In the genomic region with DNA sequence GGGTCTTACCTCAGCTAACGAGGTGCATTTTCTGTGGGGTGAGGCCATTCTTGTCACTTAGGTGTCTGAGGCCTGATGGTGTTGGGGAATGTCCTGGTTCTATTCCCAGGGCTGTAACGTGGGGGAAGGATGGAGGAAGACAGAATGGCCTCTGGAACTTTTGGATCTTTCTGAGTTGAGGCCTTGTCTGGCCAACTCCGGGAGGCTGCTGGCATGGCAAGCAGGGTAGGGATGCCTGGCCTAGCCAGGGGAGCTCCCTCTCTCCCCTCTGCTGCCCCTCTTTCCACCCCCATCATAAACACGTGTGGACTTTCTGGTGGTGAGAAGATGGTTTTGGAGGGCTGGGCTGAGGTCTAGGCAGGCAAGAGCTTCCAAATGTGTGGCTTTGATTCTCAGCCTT, we compare ENCODE assay signal across 19 cellular contexts. TPM values are rescaled to one million over a fixed set of nuclear protein-coding genes. Genes with fewer than 3 reads are reported as not detected.
A peak's percentile ranks its signal among the peaks of the same experiment; 100 is the strongest.
DNase-seq lines count a peak whose midpoint lies in the region; ATAC-seq and TF ChIP-seq lines count a peak whose summit lies in the region.
"Had no signal": no experiment of that assay in that cellular context is flagged by ENCODE, and none has a peak within 500 bp of the region (broad histone marks: within the 10 kb centered on the region; RNA-seq: fewer than 3 reads in every experiment).

No MANE protein-coding gene starts in this region.

- no peaks in the 10 kb centered on the region for H3K4me1 ChIP-seq in HEK293 (ENCODE audit: control insufficient read depth, insufficient read depth, low read length)
- H3K4me1 ChIP-seq in lower lobe of right lung = peaks cover 84% of the 10 kb centered on the region
- peaks cover 79 to 97% (median 87%) of the 10 kb centered on the region in 4 donors for H3K4me1 ChIP-seq in stomach

- TF ChIP-seq POLR2A in stomach (IDR thresholded peaks at IDR 0.05) = no peak

- no peaks in the 10 kb centered on the region for H3K36me3 ChIP-seq in HEK293 (ENCODE audit: control insufficient read depth in 2 of 2, insufficient read depth in 1 of 2, low read length in 2 of 2)
- H3K36me3 ChIP-seq in lower lobe of right lung = peaks cover 58% of the 10 kb centered on the region
- H3K36me3 ChIP-seq in stomach = peaks cover 16 to 68% (median 52%) of the 10 kb centered on the region in 4 donors

- POLR2A ChIA-PET in HEK293 (lab: Yijun Ruan, JAX) = no interaction called here

- H3K27me3 ChIP-seq in lower lobe of right lung (ENCODE audit: low read depth) (no peaks in the 10 kb centered on the region), stomach (no peaks in the 10 kb centered on the region)

- ATAC-seq in lower lobe of right lung = no peak
- ATAC-seq in HG02642 (IDR thresholded peaks at IDR 0.05; ENCODE audit: poor library complexity, unreplicated experiment) = no peak
- ATAC-seq in activated naive CD8-positive, alpha-beta T cell treated with anti-CD3 and anti-CD28 coated beads, Interleukin-2, amount 50 U/mL, for 24 hours = no peak
- ATAC-seq: activated T-helper 17 cell treated with anti-CD3 and anti-CD28 coated beads, Interleukin-2, amount 50 U/mL, for 72 hours; esophagus mucosa had no signal

- CTCF ChIA-PET in HEK293 (lab: Yijun Ruan, JAX) = no interaction called here

- DNase-seq in lower lobe of right lung = no peak
- no peak for DNase-seq in stomach
- no peak for DNase-seq in NCI-H510A (lab: John Stamatoyannopoulos, UW)
- DNase-seq in NCI-H2029 treated with DMSO at 0.1 percent for 48 hours (lab: John Stamatoyannopoulos, UW) = no peak
- DNase-seq in activated naive CD8-positive, alpha-beta T cell treated with anti-CD3 and anti-CD28 coated beads, Interleukin-2, amount 50 U/mL, for 24 hours = no peak
- DNase-seq: activated naive CD8-positive, alpha-beta T cell treated with anti-CD3 and anti-CD28 coated beads for 36 hours; effector CD4-positive, alpha-beta T cell; KG1; NCI-H1092 treated with DMSO at 0.1 percent for 48 hours; NCI-H2081 treated with DMSO at 0.1 percent for 48 hours; NCI-H526 treated with DMSO at 0.1 percent for 48 hours; stimulated activated CD4-positive, alpha-beta T cell treated with anti-CD3 and anti-CD28 coated beads, Interleukin-4, amount 100 ng/mL, for 4 hours; SW 1271 had no signal

- peaks cover 12% of the 10 kb centered on the region for H3K4me1 Mint-ChIP-seq in activated naive CD8-positive, alpha-beta T cell treated with anti-CD3 and anti-CD28 coated beads, Interleukin-2, amount 50 U/mL, for 24 hours

- H3K9me3 ChIP-seq in HEK293 (ENCODE audit: control insufficient read depth, insufficient read depth, low read depth, low read length) = no peaks in the 10 kb centered on the region
- no peaks in the 10 kb centered on the region for H3K9me3 ChIP-seq in lower lobe of right lung
- H3K9me3 ChIP-seq in stomach = no peaks in the 10 kb centered on the region

- no peaks in the 10 kb centered on the region for H3K27me3 Mint-ChIP-seq in activated naive CD8-positive, alpha-beta T cell treated with anti-CD3 and anti-CD28 coated beads, Interleukin-2, amount 50 U/mL, for 24 hours
- H3K27me3 Mint-ChIP-seq: activated naive CD8-positive, alpha-beta T cell treated with anti-CD3 and anti-CD28 coated beads for 36 hours; activated T-helper 17 cell treated with anti-CD3 and anti-CD28 coated beads, Interleukin-2, amount 50 U/mL, for 72 hours had no signal

- TF ChIP-seq EP300 in stomach (IDR thresholded peaks at IDR 0.05) = no peak

- no peaks in the 10 kb centered on the region for H3K36me3 Mint-ChIP-seq in activated naive CD8-positive, alpha-beta T cell treated with anti-CD3 and anti-CD28 coated beads, Interleukin-2, amount 50 U/mL, for 24 hours (ENCODE audit: low read depth)
- H3K36me3 Mint-ChIP-seq: activated naive CD8-positive, alpha-beta T cell treated with anti-CD3 and anti-CD28 coated beads for 36 hours had no signal

- H3K27ac ChIP-seq in HEK293 (ENCODE audit: extremely low read depth, low read depth, low read length) (no peak overlapping the region), cingulate gyrus (ENCODE audit: low read depth, low read length) (peak overlapping the region; percentile 67), lower lobe of right lung (peak overlapping the region; percentile 51), stomach (peak overlapping the region in 4 of 5 donors; percentile 15 to 69 (median 34))

- no peak overlapping the region for H3K4me3 Mint-ChIP-seq in activated naive CD8-positive, alpha-beta T cell treated with anti-CD3 and anti-CD28 coated beads, Interleukin-2, amount 50 U/mL, for 24 hours
- H3K4me3 Mint-ChIP-seq: activated naive CD8-positive, alpha-beta T cell treated with anti-CD3 and anti-CD28 coated beads for 36 hours; activated T-helper 17 cell treated with anti-CD3 and anti-CD28 coated beads, Interleukin-2, amount 50 U/mL, for 72 hours had no signal

- no peaks in the 10 kb centered on the region for H3K9me3 Mint-ChIP-seq in activated naive CD8-positive, alpha-beta T cell treated with anti-CD3 and anti-CD28 coated beads, Interleukin-2, amount 50 U/mL, for 24 hours
- H3K9me3 Mint-ChIP-seq: activated naive CD8-positive, alpha-beta T cell treated with anti-CD3 and anti-CD28 coated beads for 36 hours; activated T-helper 17 cell treated with anti-CD3 and anti-CD28 coated beads, Interleukin-2, amount 50 U/mL, for 72 hours had no signal

- 82 to 93% (median 83%) methylated on average over 4 of the region's 4 CpGs for WGBS in stomach, 5 donors

- TF ChIP-seq CTCF in HEK293 (tag by site-specific recombination; IDR thresholded peaks at IDR 0.05) (no peak), lower lobe of right lung (IDR thresholded peaks at IDR 0.05) (no peak), stomach (IDR thresholded peaks at IDR 0.05) (no peak)

- intact Hi-C loops in lower lobe of right lung (cut with DNase I) (no loop called here), stomach (cut with DNase I; ENCODE audit: low total_unique reads) (no loop called here)

- H3K27ac Mint-ChIP-seq in activated naive CD8-positive, alpha-beta T cell treated with anti-CD3 and anti-CD28 coated beads, Interleukin-2, amount 50 U/mL, for 24 hours = no peak overlapping the region
- H3K27ac Mint-ChIP-seq: activated naive CD8-positive, alpha-beta T cell treated with anti-CD3 and anti-CD28 coated beads for 36 hours; activated T-helper 17 cell treated with anti-CD3 and anti-CD28 coated beads, Interleukin-2, amount 50 U/mL, for 72 hours had no signal

- H3K4me3 ChIP-seq in HEK293 (ENCODE audit: low read depth, low read length) (no peak overlapping the region), lower lobe of right lung (no peak overlapping the region), stomach (peak overlapping the region in 1 of 4 donors; percentile 14)

TF ChIP-seq in HEK293, 187 proteins besides CTCF, POLR2A, EP300 and RAD21:
- TF ChIP-seq ZBTB17 (tag by site-specific recombination; IDR thresholded peaks at IDR 0.05) (no peak), ZNF341 (tag by site-specific recombination; IDR thresholded peaks at IDR 0.05; ENCODE audit: low read depth) (peak; percentile 82)

RNA-seq across cellular contexts. Expression of a gene that starts 30.7 kb away (rescaled TPM):
- total RNA-seq in lower lobe of right lung (171 TPM), stomach (100 to 1,000 TPM in 3 of 5 donors, 10 to 100 TPM in 2; 30.1 to 318 (median 137) TPM)
- 10 to 100 TPM in 2 of 3 donors, 1 to 10 TPM in 1; 7.9 to 22.5 (median 19.1) TPM for polyA plus RNA-seq in stomach
- total RNA-seq: Daoy had no signal
